1 cellular context compared by ENCODE assay signal in genomic region chr2:23209059-23209458, GRCh38.
TF ChIP-seq lines count a peak whose summit lies in the region.

No MANE protein-coding gene starts in this region.

TF ChIP-seq in HepG2, 621 proteins besides CTCF, POLR2A, EP300 and RAD21 (continued from another document):
- TF ChIP-seq AHDC1 (CRISPR knock-in tag; IDR thresholded peaks at IDR 0.05; ENCODE audit: borderline replicate concordance): no peak
- TF ChIP-seq HMG20A (CRISPR knock-in tag; IDR thresholded peaks at IDR 0.05; ENCODE audit: borderline replicate concordance): peak; percentile 40; the same call in 1 of the 2 replicates
- no peak for TF ChIP-seq SOX13 (IDR thresholded peaks at IDR 0.05)
- TF ChIP-seq SOX13 (CRISPR knock-in tag; conservative IDR thresholded peaks at IDR 0.05 in 1 of 2, IDR thresholded peaks at IDR 0.05 in 1 of 2): peak in 1 of 2 experiments; percentile 68; a peak in 2 of 4 replicates
- no peak for TF ChIP-seq MAF1 (CRISPR knock-in tag; IDR thresholded peaks at IDR 0.05; ENCODE audit: borderline replicate concordance)
- TF ChIP-seq XRCC5 (optimal IDR thresholded peaks at IDR 0.05; ENCODE audit: low read length): no peak
- TF ChIP-seq XBP1 (CRISPR knock-in tag; IDR thresholded peaks at IDR 0.05): no peak
- TF ChIP-seq TIGD3 (CRISPR knock-in tag; IDR thresholded peaks at IDR 0.05; ENCODE audit: borderline replicate concordance): no peak
